17 cellular contexts compared by ENCODE assay signal in genomic region chr21:31484219-31484618, GRCh38.
"Had no signal": no experiment of that assay in that cellular context is flagged by ENCODE, and none has a peak within 500 bp of the region (broad histone marks: within the 10 kb centered on the region; RNA-seq: fewer than 3 reads in every experiment).

No MANE protein-coding gene starts in this region.

- H3K27me3 ChIP-seq: adrenal gland, breast epithelium, esophagus squamous epithelium, ovary, right lobe of liver, stomach, upper lobe of left lung had no signal

- H3K4me3 ChIP-seq: adrenal gland, breast epithelium, esophagus squamous epithelium, ovary, right lobe of liver, stomach, upper lobe of left lung had no signal

- H3K36me3 ChIP-seq: adrenal gland, breast epithelium, esophagus squamous epithelium, ovary, right lobe of liver, stomach, upper lobe of left lung had no signal

- DNase-seq: activated CD4-positive, CD25-positive, alpha-beta regulatory T cell treated with anti-CD3 and anti-CD28 coated beads, Interleukin-2, amount 50 U/mL, for 72 hours; activated gamma-delta T cell treated with Interleukin-2 at 50 U/mL for 16 hours; adrenal gland; dermis blood vessel endothelial cell; effector memory CD4-positive, alpha-beta T cell; esophagus squamous epithelium; naive thymus-derived CD8-positive, alpha-beta T cell; ovary; right lobe of liver; small intestine; stimulated activated CD4-positive, alpha-beta T cell treated with anti-CD3 and anti-CD28 coated beads, Interleukin-15, amount 100 ng/mL, for 24 hours; stimulated activated CD4-positive, alpha-beta T cell treated with anti-CD3 and anti-CD28 coated beads, Interleukin-4, amount 100 ng/mL, for 1 hour; stomach; upper lobe of left lung had no signal

- H3K4me1 ChIP-seq: adrenal gland, breast epithelium, esophagus squamous epithelium, right lobe of liver, stomach, upper lobe of left lung had no signal

- H3K27ac Mint-ChIP-seq: T-helper 1 cell treated with Interleukin-12 subunit alpha and Interleukin-12 subunit beta and Interleukin-4 antibody, amounts not matched to agents 30 μg/mL and 1 μg/mL, for 36 hours had no signal

- ATAC-seq: activated naive CD4-positive, alpha-beta T cell treated with anti-CD3 and anti-CD28 coated beads, Interleukin-2, amount 50 U/mL, for 72 hours; naive thymus-derived CD8-positive, alpha-beta T cell; right lobe of liver had no signal

- H3K9me3 ChIP-seq: adrenal gland, right lobe of liver had no signal

- H3K4me3 Mint-ChIP-seq: naive thymus-derived CD8-positive, alpha-beta T cell; T-helper 1 cell treated with Interleukin-12 subunit alpha and Interleukin-12 subunit beta and Interleukin-4 antibody, amounts not matched to agents 30 μg/mL and 1 μg/mL, for 36 hours had no signal

- H3K27ac ChIP-seq: adrenal gland, breast epithelium, esophagus squamous epithelium, ovary, right lobe of liver, stomach, upper lobe of left lung had no signal

- H3K27me3 Mint-ChIP-seq: naive thymus-derived CD8-positive, alpha-beta T cell had no signal
